Comparison of ENCODE assay signal across 8 cellular contexts in the genomic region with DNA sequence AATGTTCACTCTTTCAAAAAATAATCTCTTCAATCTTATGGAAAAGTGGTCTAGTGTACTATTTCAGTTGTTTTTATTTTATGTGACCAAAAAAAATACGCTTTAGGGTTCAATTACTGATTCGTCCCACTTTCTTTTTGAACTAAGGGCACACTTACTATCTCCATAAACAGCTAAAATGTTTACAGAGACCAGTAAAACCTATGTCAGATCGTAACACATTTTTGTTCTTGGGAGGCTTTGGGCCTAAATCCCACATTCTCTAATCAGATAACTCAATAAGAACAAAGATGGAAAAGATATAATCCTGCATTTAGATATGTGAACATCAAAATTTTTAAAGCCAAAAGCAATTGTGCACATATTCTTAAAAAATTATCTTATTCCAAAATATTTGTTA. TPM values are rescaled to one million over a fixed set of nuclear protein-coding genes. Genes with fewer than 3 reads are reported as not detected.
A peak's percentile ranks its signal among the peaks of the same experiment; 100 is the strongest.
DNase-seq lines count a peak whose midpoint lies in the region; ATAC-seq and TF ChIP-seq lines count a peak whose summit lies in the region.

No MANE protein-coding gene starts in this region.

- H3K9me3 Mint-ChIP-seq in GM23338 (no peaks in the 10 kb centered on the region), memory B cell (no peaks in the 10 kb centered on the region)

- H3K27me3 ChIP-seq in GM23338 (ENCODE audit: insufficient read depth) = no peaks in the 10 kb centered on the region

- no peaks in the 10 kb centered on the region for H3K27me3 Mint-ChIP-seq in GM23338 (ENCODE audit: insufficient read depth, low read depth, poor library complexity)
- H3K27me3 Mint-ChIP-seq in memory B cell = no peaks in the 10 kb centered on the region

- H3K4me2 ChIP-seq in GM23338 = peak overlapping the region; percentile 79

- H3K27ac ChIP-seq in 22Rv1 (peak overlapping the region; percentile 79; the same call in 1 of the 2 replicates), GM23338 (ENCODE audit: low read depth) (no peak overlapping the region)

- H3K9me2 ChIP-seq in GM23338 (ENCODE audit: insufficient read depth) = no peaks in the 10 kb centered on the region

- DNase-seq in GM23338 (ENCODE audit: low spot score) (no peak), astrocyte of the cerebellum (ENCODE audit: low read depth) (no peak), memory B cell (ENCODE audit: low spot score in 2 of 2) (no peak), NOMO-1 treated with DMSO at 0.1 percent for 48 hours (lab: John Stamatoyannopoulos, UW; ENCODE audit: unreplicated experiment) (no peak)

- no peaks in the 10 kb centered on the region for H3K4me1 ChIP-seq in GM23338 (ENCODE audit: insufficient read depth)

- H3K27ac Mint-ChIP-seq in GM23338 = no peak overlapping the region
- H3K27ac Mint-ChIP-seq in memory B cell = peak overlapping the region; percentile 20

- no peak overlapping the region for H2AFZ ChIP-seq in GM23338

- ATAC-seq in GM23338 (no peak), memory B cell (ENCODE audit: low read depth) (no peak), HG03460 (IDR thresholded peaks at IDR 0.05; ENCODE audit: unreplicated experiment) (no peak), HG02759 (IDR thresholded peaks at IDR 0.05; ENCODE audit: unreplicated experiment) (no peak), GM18858 (IDR thresholded peaks at IDR 0.05; ENCODE audit: unreplicated experiment) (no peak)

- TF ChIP-seq CTCF in 22Rv1 (IDR thresholded peaks at IDR 0.05) (no peak), GM23338 (conservative IDR thresholded peaks at IDR 0.05; ENCODE audit: low read depth in 2 of 2) (no peak), astrocyte of the cerebellum (IDR thresholded peaks at IDR 0.05; ENCODE audit: low read depth, low read length, missing control alignments) (no peak)

- H4K20me1 ChIP-seq in GM23338 (replicated peaks; ENCODE audit: insufficient read depth) = no peaks in the 10 kb centered on the region; the same call in 1 of the 2 replicates

- H3K4me3 Mint-ChIP-seq in GM23338 (no peak overlapping the region; the same call in 1 of the 3 replicates), memory B cell (peak overlapping the region; percentile 68)

- H3K4me1 Mint-ChIP-seq in GM23338 (peaks cover 2% of the 10 kb centered on the region; the same call in 2 of the 3 replicates), memory B cell (peaks cover 25% of the 10 kb centered on the region)

- in situ Hi-C loops in astrocyte of the cerebellum (cut with HindIII; ENCODE audit: low sequenced_read_pairs) = no loop called here

- H3K79me2 ChIP-seq in GM23338 (replicated peaks; ENCODE audit: insufficient read depth) = peaks cover 54% of the 10 kb centered on the region

- H3K4me3 ChIP-seq in GM23338 = peak overlapping the region; percentile 72
- peak overlapping the region; percentile 67 for H3K4me3 ChIP-seq in astrocyte of the cerebellum (ENCODE audit: low read depth, low read length)

- no peaks in the 10 kb centered on the region for H3K36me3 ChIP-seq in GM23338 (ENCODE audit: insufficient read depth)

- H3F3A ChIP-seq in GM23338 (replicated peaks; ENCODE audit: low read depth) = no peaks in the 10 kb centered on the region

- H3K36me3 Mint-ChIP-seq in GM23338 (ENCODE audit: low read depth) (no peaks in the 10 kb centered on the region), memory B cell (peaks cover 5% of the 10 kb centered on the region)

TF ChIP-seq in GM23338, 12 proteins besides CTCF, POLR2A, EP300 and RAD21 (continues in another document):
- TF ChIP-seq STAT1 (IDR thresholded peaks at IDR 0.05; ENCODE audit: unreplicated experiment) = no peak
- TF ChIP-seq POLR2AphosphoS5 (IDR thresholded peaks at IDR 0.05; ENCODE audit: low read depth) = no peak
- TF ChIP-seq CREB1 (CRISPR knock-in tag; IDR thresholded peaks at IDR 0.05; ENCODE audit: low read depth) = no peak
- no peak for TF ChIP-seq ZNF114 (CRISPR knock-in tag; IDR thresholded peaks at IDR 0.05)
- no peak for TF ChIP-seq JUNB (IDR thresholded peaks at IDR 0.05; ENCODE audit: unreplicated experiment)
- TF ChIP-seq EZH2 (IDR thresholded peaks at IDR 0.05; ENCODE audit: low read depth, unreplicated experiment) = no peak
- TF ChIP-seq, protein P1, sequence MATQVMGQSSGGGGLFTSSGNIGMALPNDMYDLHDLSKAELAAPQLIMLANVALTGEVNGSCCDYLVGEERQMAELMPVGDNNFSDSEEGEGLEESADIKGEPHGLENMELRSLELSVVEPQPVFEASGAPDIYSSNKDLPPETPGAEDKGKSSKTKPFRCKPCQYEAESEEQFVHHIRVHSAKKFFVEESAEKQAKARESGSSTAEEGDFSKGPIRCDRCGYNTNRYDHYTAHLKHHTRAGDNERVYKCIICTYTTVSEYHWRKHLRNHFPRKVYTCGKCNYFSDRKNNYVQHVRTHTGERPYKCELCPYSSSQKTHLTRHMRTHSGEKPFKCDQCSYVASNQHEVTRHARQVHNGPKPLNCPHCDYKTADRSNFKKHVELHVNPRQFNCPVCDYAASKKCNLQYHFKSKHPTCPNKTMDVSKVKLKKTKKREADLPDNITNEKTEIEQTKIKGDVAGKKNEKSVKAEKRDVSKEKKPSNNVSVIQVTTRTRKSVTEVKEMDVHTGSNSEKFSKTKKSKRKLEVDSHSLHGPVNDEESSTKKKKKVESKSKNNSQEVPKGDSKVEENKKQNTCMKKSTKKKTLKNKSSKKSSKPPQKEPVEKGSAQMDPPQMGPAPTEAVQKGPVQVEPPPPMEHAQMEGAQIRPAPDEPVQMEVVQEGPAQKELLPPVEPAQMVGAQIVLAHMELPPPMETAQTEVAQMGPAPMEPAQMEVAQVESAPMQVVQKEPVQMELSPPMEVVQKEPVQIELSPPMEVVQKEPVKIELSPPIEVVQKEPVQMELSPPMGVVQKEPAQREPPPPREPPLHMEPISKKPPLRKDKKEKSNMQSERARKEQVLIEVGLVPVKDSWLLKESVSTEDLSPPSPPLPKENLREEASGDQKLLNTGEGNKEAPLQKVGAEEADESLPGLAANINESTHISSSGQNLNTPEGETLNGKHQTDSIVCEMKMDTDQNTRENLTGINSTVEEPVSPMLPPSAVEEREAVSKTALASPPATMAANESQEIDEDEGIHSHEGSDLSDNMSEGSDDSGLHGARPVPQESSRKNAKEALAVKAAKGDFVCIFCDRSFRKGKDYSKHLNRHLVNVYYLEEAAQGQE (IDR thresholded peaks at IDR 0.05; ENCODE audit: unreplicated experiment) = no peak
- TF ChIP-seq, protein P2, sequence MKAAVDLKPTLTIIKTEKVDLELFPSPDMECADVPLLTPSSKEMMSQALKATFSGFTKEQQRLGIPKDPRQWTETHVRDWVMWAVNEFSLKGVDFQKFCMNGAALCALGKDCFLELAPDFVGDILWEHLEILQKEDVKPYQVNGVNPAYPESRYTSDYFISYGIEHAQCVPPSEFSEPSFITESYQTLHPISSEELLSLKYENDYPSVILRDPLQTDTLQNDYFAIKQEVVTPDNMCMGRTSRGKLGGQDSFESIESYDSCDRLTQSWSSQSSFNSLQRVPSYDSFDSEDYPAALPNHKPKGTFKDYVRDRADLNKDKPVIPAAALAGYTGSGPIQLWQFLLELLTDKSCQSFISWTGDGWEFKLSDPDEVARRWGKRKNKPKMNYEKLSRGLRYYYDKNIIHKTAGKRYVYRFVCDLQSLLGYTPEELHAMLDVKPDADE (IDR thresholded peaks at IDR 0.05) = no peak

RNA-seq across cellular contexts. Expression of gene EPC1, which starts 29.8 kb away (rescaled TPM):
- total RNA-seq in GM23338 (2014; rRNA removed; shearing (Covaris generic)) = 15.8 and 25.9 TPM in 2 replicates
- 24.1 and 24.5 TPM in 2 replicates for polyA plus RNA-seq in GM23338 (2016; fragmentation: Nextera tagmentation; extraction: Ambion mirVana)
